Comparison of ENCODE assay signal across 8 cellular contexts in genomic region chr18:46097853-46098615, GRCh38.
DNase-seq lines count a peak whose midpoint lies in the region; ATAC-seq and TF ChIP-seq lines count a peak whose summit lies in the region.

Gene ATP5F1A, minus strand, starts transcription at chr18:46098296. Its CDS starts 65 bp downstream, at chr18:46098231.

- peak within 1 kb of the TSS; percentile 92 for H3K4me3 ChIP-seq in RWPE2 (ENCODE audit: severe bottlenecking)
- peak within 1 kb of the TSS; percentile 75 to 99 for H3K4me3 ChIP-seq in foreskin fibroblast (ENCODE audit: low read depth in 1 of 2, low read length in 2 of 2)
- peak within 1 kb of the TSS; percentile 88 for H3K4me3 ChIP-seq in neuron (ENCODE audit: low read length)
- H3K4me3 ChIP-seq in subcutaneous abdominal adipose tissue (ENCODE audit: low read depth in 1 of 5, low read length in 5 of 5) = peak within 1 kb of the TSS; percentile 79 to 100 (median 99)

- peak; percentile 84 for ATAC-seq in GM21786 (IDR thresholded peaks at IDR 0.05; ENCODE audit: unreplicated experiment)
- ATAC-seq in RWPE2 (ENCODE audit: low read depth) = peak; percentile 88

- no peaks in the 10 kb centered on the region for H3K9me3 ChIP-seq in KOPT-K1 (ENCODE audit: insufficient read depth, low read length, poor library complexity, severe bottlenecking)
- no peaks in the 10 kb centered on the region for H3K9me3 ChIP-seq in RWPE2 (ENCODE audit: severe bottlenecking)
- H3K9me3 ChIP-seq in neuron (ENCODE audit: low read length) = no peaks in the 10 kb centered on the region
- H3K9me3 ChIP-seq in subcutaneous abdominal adipose tissue (ENCODE audit: control insufficient read depth in 5 of 5, low read length in 5 of 5) = no peaks in the 10 kb centered on the region

- TF ChIP-seq CTCF in RWPE2 (IDR thresholded peaks at IDR 0.05; ENCODE audit: poor library complexity, severe bottlenecking) (peak; percentile 5), foreskin fibroblast (IDR thresholded peaks at IDR 0.05; ENCODE audit: low read depth, low read length) (no peak)

- H3K9ac ChIP-seq in subcutaneous abdominal adipose tissue (ENCODE audit: low read length in 5 of 5) = peak within 1 kb of the TSS; percentile 82 to 98 (median 93)

- H2AFZ ChIP-seq in neuron (ENCODE audit: low read depth, low read length) = peak within 1 kb of the TSS; percentile 94

- H3K27ac ChIP-seq in KOPT-K1 (ENCODE audit: low read depth, low read length, poor library complexity, severe bottlenecking) (peak within 1 kb of the TSS; percentile 92), RWPE2 (ENCODE audit: poor library complexity, severe bottlenecking) (peak within 1 kb of the TSS; percentile 70), subcutaneous abdominal adipose tissue (ENCODE audit: low read depth, low read length) (peak within 1 kb of the TSS; percentile 92)

- H3K27me3 ChIP-seq in RWPE2 (ENCODE audit: insufficient read depth, poor library complexity, severe bottlenecking) = no peaks in the 10 kb centered on the region
- no peaks in the 10 kb centered on the region for H3K27me3 ChIP-seq in neuron (ENCODE audit: insufficient read depth, low read length)
- no peaks in the 10 kb centered on the region for H3K27me3 ChIP-seq in subcutaneous abdominal adipose tissue (ENCODE audit: control insufficient read depth in 5 of 5, insufficient read depth in 4 of 5, low read length in 5 of 5)

- H3K36me3 ChIP-seq in KOPT-K1 (ENCODE audit: insufficient read depth, low read length) (peaks cover 36% of the 10 kb centered on the region), RWPE2 (ENCODE audit: low read depth) (peaks cover 37% of the 10 kb centered on the region), neuron (ENCODE audit: insufficient read depth, low read length) (peaks cover 23% of the 10 kb centered on the region), subcutaneous abdominal adipose tissue (ENCODE audit: control insufficient read depth in 5 of 5, insufficient read depth in 5 of 5, low read length in 5 of 5) (peaks cover 4 to 16% (median 8%) of the 10 kb centered on the region in 5 donors)

- DNase-seq in EH (ENCODE audit: low read depth) = peak; percentile 89
- peak; percentile 87 for DNase-seq in RWPE2 (ENCODE audit: low spot score)
- peak; percentile 96 for DNase-seq in activated effector memory CD4-positive, alpha-beta T cell treated with anti-CD3 and anti-CD28 coated beads, Interleukin-2, amount 50 U/mL, for 16 hours
- DNase-seq in foreskin fibroblast = peak; percentile 74 to 89

- H3K4me1 ChIP-seq in RWPE2 (ENCODE audit: insufficient read depth, poor library complexity, severe bottlenecking) (peaks cover 12% of the 10 kb centered on the region), neuron (ENCODE audit: insufficient read depth, low read length) (peaks cover 12% of the 10 kb centered on the region), subcutaneous abdominal adipose tissue (ENCODE audit: control insufficient read depth in 5 of 5, insufficient read depth in 5 of 5, low read length in 5 of 5) (peaks cover 0 to 38% (median 26%) of the 10 kb centered on the region in 5 donors)

Comparison
In these comparisons a context has a peak if more than half of its experiments do, and no peak if none do; other contexts are left out.
1. Peak in every context shown above with its lines: DNase-seq, ATAC-seq, H3K4me3 ChIP-seq and H3K27ac ChIP-seq.